Comparison of ENCODE assay signal across 8 cellular contexts in genomic region chr9:115593587-115594091, GRCh38.
DNase-seq lines count a peak whose midpoint lies in the region; ATAC-seq and TF ChIP-seq lines count a peak whose summit lies in the region.

No MANE protein-coding gene starts in this region.

- TF ChIP-seq CTCF in RWPE1 (conservative IDR thresholded peaks at IDR 0.05; ENCODE audit: low read depth) (peak; percentile 95), fibroblast of mammary gland (conservative IDR thresholded peaks at IDR 0.05; ENCODE audit: control insufficient read depth, insufficient read depth, low read depth, low read length) (peak; percentile 89)

- CTCF ChIA-PET in RWPE1 (lab: Yijun Ruan, JAX), result interaction anchor here (0.6 to 4.8 kb wide), 48 partner anchors 10 to 1266 kb away, joined by 3 to 31 read pairs (median 3); no protein-coding TSS in a partner anchor

- H3K27ac ChIP-seq in RWPE1, result no peak overlapping the region

- POLR2A ChIA-PET in RWPE1 (lab: Yijun Ruan, JAX; ENCODE audit: low non-redundant PET), result no interaction called here

- H3K4me3 ChIP-seq in fibroblast of mammary gland (ENCODE audit: control insufficient read depth, low read depth, low read length), result no peak overlapping the region

- ATAC-seq in HG03354 (IDR thresholded peaks at IDR 0.05; ENCODE audit: poor library complexity, severe bottlenecking, unreplicated experiment) (peak; percentile 67), GM19467 (IDR thresholded peaks at IDR 0.05; ENCODE audit: unreplicated experiment) (no peak)

- DNase-seq in NCI-H1436 (lab: John Stamatoyannopoulos, UW), result peak; percentile 12
- DNase-seq in NCI-H1436 treated with DMSO at 0.1 percent for 48 hours (lab: John Stamatoyannopoulos, UW), result no peak
- DNase-seq in RWPE1 (ENCODE audit: low spot score), result peak; percentile 68
- DNase-seq in fibroblast of mammary gland (ENCODE audit: low read depth), result peak; percentile 72
- peak; percentile 59 for DNase-seq in pons (ENCODE audit: low spot score)
- no peak for DNase-seq in GF-D8 (lab: John Stamatoyannopoulos, UW)

Comparison
In these comparisons a context has a peak if more than half of its experiments do, and no peak if none do; other contexts are left out.
1. DNase-seq: peak in NCI-H1436 (single experiment), RWPE1 (single experiment), fibroblast of mammary gland (single experiment) and pons (single experiment); none in NCI-H1436 treated with DMSO at 0.1 percent for 48 hours (single experiment) and GF-D8 (single experiment).